Comparison of ENCODE assay signal across 1 cellular context in the genomic region with DNA sequence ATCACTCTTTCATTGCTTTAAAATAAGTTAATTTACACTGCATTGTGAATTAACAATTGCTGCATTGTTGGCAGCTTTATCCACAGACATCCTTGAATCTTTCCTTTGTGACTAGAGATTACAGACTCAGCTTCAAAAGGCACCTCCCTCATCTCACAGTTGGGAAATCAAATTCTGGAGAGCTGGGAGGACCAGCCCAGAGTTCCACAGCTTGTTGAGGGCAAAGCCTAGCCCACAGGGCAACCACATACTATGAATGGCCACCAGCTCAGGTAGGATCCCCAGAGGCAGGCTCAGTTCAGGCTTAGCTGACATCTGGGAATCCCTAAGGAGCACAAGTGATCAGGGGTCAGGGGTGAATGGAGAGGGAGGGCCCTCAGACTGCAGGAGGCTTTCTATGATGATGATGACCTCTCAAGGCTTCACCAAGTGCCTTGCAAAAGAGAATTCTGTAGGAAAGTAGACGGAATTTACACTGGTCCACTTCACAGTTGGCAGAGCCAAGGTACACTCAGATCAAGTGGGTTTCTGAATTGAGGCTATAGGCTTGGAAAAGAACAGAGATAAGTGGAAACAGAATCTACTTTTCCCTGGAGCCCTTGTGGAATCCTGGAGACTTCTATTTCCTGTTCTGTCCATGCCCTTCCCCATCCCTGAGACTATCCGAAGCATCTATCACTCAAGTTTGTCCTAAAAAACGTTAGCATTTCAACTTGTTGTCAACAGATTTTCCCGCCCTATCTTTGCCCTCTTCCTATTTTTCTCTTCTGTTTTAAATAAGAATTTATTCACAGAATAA.
TF ChIP-seq lines count a peak whose summit lies in the region.

No MANE protein-coding gene starts in this region.

TF ChIP-seq in GM12878, 131 proteins besides CTCF, POLR2A, EP300 and RAD21 (continues in another document):
- no peak for TF ChIP-seq CBX5 (IDR thresholded peaks at IDR 0.05; ENCODE audit: low read depth)
- no peak for TF ChIP-seq SPI1 (IDR thresholded peaks at IDR 0.05; ENCODE audit: borderline replicate concordance, insufficient read depth, low read depth, low read length)
- no peak for TF ChIP-seq TAF1 (IDR thresholded peaks at IDR 0.05; ENCODE audit: borderline replicate concordance, low read depth, low read length)
- no peak for TF ChIP-seq ZNF207 (IDR thresholded peaks at IDR 0.05; ENCODE audit: borderline replicate concordance)
- no peak for TF ChIP-seq KDM1A (IDR thresholded peaks at IDR 0.05; ENCODE audit: borderline replicate concordance)
- TF ChIP-seq BCL11A (IDR thresholded peaks at IDR 0.05; ENCODE audit: low read depth, low read length) = no peak
- TF ChIP-seq RB1 (IDR thresholded peaks at IDR 0.05; ENCODE audit: borderline replicate concordance) = no peak
- no peak for TF ChIP-seq CEBPB (IDR thresholded peaks at IDR 0.05; ENCODE audit: borderline replicate concordance in 1 of 2, low read depth in 2 of 2, low read length in 2 of 2)
- peak; percentile 59 for TF ChIP-seq NR2F1 (conservative IDR thresholded peaks at IDR 0.05)
- no peak for TF ChIP-seq JUNB (IDR thresholded peaks at IDR 0.05)
- no peak for TF ChIP-seq SMAD1 (IDR thresholded peaks at IDR 0.05; ENCODE audit: low read depth, partially characterized antibody)
- TF ChIP-seq, protein P1, sequence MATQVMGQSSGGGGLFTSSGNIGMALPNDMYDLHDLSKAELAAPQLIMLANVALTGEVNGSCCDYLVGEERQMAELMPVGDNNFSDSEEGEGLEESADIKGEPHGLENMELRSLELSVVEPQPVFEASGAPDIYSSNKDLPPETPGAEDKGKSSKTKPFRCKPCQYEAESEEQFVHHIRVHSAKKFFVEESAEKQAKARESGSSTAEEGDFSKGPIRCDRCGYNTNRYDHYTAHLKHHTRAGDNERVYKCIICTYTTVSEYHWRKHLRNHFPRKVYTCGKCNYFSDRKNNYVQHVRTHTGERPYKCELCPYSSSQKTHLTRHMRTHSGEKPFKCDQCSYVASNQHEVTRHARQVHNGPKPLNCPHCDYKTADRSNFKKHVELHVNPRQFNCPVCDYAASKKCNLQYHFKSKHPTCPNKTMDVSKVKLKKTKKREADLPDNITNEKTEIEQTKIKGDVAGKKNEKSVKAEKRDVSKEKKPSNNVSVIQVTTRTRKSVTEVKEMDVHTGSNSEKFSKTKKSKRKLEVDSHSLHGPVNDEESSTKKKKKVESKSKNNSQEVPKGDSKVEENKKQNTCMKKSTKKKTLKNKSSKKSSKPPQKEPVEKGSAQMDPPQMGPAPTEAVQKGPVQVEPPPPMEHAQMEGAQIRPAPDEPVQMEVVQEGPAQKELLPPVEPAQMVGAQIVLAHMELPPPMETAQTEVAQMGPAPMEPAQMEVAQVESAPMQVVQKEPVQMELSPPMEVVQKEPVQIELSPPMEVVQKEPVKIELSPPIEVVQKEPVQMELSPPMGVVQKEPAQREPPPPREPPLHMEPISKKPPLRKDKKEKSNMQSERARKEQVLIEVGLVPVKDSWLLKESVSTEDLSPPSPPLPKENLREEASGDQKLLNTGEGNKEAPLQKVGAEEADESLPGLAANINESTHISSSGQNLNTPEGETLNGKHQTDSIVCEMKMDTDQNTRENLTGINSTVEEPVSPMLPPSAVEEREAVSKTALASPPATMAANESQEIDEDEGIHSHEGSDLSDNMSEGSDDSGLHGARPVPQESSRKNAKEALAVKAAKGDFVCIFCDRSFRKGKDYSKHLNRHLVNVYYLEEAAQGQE (IDR thresholded peaks at IDR 0.05; ENCODE audit: low read depth, low read length) = no peak
- TF ChIP-seq BMI1 (IDR thresholded peaks at IDR 0.05; ENCODE audit: borderline replicate concordance) = 0 out of 2 replicates have a peak, but pooled peaks have one; percentile 51
- TF ChIP-seq MTA3 (IDR thresholded peaks at IDR 0.05; ENCODE audit: borderline replicate concordance, low read length) = peak; percentile 56; the same call in 1 of the 2 replicates
- no peak for TF ChIP-seq SMC3 (IDR thresholded peaks at IDR 0.05; ENCODE audit: borderline replicate concordance, low read length)
- no peak for TF ChIP-seq ZNF622 (IDR thresholded peaks at IDR 0.05)
- peak; percentile 52 for TF ChIP-seq POLR2AphosphoS5 (IDR thresholded peaks at IDR 0.05; ENCODE audit: low read length)
- TF ChIP-seq, protein P2, sequence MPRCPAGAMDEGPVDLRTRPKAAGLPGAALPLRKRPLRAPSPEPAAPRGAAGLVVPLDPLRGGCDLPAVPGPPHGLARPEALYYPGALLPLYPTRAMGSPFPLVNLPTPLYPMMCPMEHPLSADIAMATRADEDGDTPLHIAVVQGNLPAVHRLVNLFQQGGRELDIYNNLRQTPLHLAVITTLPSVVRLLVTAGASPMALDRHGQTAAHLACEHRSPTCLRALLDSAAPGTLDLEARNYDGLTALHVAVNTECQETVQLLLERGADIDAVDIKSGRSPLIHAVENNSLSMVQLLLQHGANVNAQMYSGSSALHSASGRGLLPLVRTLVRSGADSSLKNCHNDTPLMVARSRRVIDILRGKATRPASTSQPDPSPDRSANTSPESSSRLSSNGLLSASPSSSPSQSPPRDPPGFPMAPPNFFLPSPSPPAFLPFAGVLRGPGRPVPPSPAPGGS (IDR thresholded peaks at IDR 0.05; ENCODE audit: borderline replicate concordance, insufficient read depth, low read depth, low read length, poor library complexity, severe bottlenecking) = no peak
- TF ChIP-seq BACH1 (IDR thresholded peaks at IDR 0.05; ENCODE audit: borderline replicate concordance) = 0 out of 2 replicates have a peak, but pooled peaks have one; percentile 7
- no peak for TF ChIP-seq PAX8 (IDR thresholded peaks at IDR 0.05)
- TF ChIP-seq IKZF2 (IDR thresholded peaks at IDR 0.05) = peak in 1 of 2 experiments; percentile 42; a peak in 1 of 4 replicates
- peak; percentile 78 for TF ChIP-seq POLR2AphosphoS2 (IDR thresholded peaks at IDR 0.05; ENCODE audit: low read depth, low read length)
- no peak for TF ChIP-seq FOS (IDR thresholded peaks at IDR 0.05; ENCODE audit: borderline replicate concordance, extremely low read depth, insufficient read length)
- TF ChIP-seq NRF1 (conservative IDR thresholded peaks at IDR 0.05; ENCODE audit: low read depth, low read length) = no peak
- peak; percentile 58 for TF ChIP-seq IKZF1 (conservative IDR thresholded peaks at IDR 0.05)
- TF ChIP-seq, protein P3, sequence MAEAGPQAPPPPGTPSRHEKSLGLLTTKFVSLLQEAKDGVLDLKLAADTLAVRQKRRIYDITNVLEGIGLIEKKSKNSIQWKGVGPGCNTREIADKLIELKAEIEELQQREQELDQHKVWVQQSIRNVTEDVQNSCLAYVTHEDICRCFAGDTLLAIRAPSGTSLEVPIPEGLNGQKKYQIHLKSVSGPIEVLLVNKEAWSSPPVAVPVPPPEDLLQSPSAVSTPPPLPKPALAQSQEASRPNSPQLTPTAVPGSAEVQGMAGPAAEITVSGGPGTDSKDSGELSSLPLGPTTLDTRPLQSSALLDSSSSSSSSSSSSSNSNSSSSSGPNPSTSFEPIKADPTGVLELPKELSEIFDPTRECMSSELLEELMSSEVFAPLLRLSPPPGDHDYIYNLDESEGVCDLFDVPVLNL (IDR thresholded peaks at IDR 0.05; ENCODE audit: low read depth, low read length) = no peak
- no peak for TF ChIP-seq ZSCAN29 (IDR thresholded peaks at IDR 0.05)
- no peak for TF ChIP-seq FOXK2 (IDR thresholded peaks at IDR 0.05)
- peak; percentile 52; the same call in 1 of the 2 replicates for TF ChIP-seq RELB (IDR thresholded peaks at IDR 0.05; ENCODE audit: low read depth)
- no peak for TF ChIP-seq IRF4 (IDR thresholded peaks at IDR 0.05; ENCODE audit: low read depth, low read length)
- no peak for TF ChIP-seq MEF2B (IDR thresholded peaks at IDR 0.05; ENCODE audit: partially characterized antibody, poor library complexity, severe bottlenecking)
- TF ChIP-seq, protein P4, sequence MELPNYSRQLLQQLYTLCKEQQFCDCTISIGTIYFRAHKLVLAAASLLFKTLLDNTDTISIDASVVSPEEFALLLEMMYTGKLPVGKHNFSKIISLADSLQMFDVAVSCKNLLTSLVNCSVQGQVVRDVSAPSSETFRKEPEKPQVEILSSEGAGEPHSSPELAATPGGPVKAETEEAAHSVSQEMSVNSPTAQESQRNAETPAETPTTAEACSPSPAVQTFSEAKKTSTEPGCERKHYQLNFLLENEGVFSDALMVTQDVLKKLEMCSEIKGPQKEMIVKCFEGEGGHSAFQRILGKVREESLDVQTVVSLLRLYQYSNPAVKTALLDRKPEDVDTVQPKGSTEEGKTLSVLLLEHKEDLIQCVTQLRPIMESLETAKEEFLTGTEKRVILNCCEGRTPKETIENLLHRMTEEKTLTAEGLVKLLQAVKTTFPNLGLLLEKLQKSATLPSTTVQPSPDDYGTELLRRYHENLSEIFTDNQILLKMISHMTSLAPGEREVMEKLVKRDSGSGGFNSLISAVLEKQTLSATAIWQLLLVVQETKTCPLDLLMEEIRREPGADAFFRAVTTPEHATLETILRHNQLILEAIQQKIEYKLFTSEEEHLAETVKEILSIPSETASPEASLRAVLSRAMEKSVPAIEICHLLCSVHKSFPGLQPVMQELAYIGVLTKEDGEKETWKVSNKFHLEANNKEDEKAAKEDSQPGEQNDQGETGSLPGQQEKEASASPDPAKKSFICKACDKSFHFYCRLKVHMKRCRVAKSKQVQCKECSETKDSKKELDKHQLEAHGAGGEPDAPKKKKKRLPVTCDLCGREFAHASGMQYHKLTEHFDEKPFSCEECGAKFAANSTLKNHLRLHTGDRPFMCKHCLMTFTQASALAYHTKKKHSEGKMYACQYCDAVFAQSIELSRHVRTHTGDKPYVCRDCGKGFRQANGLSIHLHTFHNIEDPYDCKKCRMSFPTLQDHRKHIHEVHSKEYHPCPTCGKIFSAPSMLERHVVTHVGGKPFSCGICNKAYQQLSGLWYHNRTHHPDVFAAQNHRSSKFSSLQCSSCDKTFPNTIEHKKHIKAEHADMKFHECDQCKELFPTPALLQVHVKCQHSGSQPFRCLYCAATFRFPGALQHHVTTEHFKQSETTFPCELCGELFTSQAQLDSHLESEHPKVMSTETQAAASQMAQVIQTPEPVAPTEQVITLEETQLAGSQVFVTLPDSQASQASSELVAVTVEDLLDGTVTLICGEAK (IDR thresholded peaks at IDR 0.05; ENCODE audit: borderline replicate concordance) = no peak
- no peak for TF ChIP-seq GABPA (IDR thresholded peaks at IDR 0.05; ENCODE audit: low read depth)
- TF ChIP-seq, protein P5, sequence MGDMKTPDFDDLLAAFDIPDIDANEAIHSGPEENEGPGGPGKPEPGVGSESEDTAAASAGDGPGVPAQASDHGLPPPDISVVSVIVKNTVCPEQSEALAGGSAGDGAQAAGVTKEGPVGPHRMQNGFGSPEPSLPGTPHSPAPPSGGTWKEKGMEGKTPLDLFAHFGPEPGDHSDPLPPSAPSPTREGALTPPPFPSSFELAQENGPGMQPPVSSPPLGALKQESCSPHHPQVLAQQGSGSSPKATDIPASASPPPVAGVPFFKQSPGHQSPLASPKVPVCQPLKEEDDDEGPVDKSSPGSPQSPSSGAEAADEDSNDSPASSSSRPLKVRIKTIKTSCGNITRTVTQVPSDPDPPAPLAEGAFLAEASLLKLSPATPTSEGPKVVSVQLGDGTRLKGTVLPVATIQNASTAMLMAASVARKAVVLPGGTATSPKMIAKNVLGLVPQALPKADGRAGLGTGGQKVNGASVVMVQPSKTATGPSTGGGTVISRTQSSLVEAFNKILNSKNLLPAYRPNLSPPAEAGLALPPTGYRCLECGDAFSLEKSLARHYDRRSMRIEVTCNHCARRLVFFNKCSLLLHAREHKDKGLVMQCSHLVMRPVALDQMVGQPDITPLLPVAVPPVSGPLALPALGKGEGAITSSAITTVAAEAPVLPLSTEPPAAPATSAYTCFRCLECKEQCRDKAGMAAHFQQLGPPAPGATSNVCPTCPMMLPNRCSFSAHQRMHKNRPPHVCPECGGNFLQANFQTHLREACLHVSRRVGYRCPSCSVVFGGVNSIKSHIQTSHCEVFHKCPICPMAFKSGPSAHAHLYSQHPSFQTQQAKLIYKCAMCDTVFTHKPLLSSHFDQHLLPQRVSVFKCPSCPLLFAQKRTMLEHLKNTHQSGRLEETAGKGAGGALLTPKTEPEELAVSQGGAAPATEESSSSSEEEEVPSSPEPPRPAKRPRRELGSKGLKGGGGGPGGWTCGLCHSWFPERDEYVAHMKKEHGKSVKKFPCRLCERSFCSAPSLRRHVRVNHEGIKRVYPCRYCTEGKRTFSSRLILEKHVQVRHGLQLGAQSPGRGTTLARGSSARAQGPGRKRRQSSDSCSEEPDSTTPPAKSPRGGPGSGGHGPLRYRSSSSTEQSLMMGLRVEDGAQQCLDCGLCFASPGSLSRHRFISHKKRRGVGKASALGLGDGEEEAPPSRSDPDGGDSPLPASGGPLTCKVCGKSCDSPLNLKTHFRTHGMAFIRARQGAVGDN (IDR thresholded peaks at IDR 0.05) = peak; percentile 63
- no peak for TF ChIP-seq NR2C2 (IDR thresholded peaks at IDR 0.05; ENCODE audit: borderline replicate concordance, control insufficient read depth, insufficient read length, low read depth)
- no peak for TF ChIP-seq E4F1 (IDR thresholded peaks at IDR 0.05; ENCODE audit: borderline replicate concordance, partially characterized antibody)
- no peak for TF ChIP-seq SIX5 (IDR thresholded peaks at IDR 0.05; ENCODE audit: low read depth, low read length, severe bottlenecking)
- TF ChIP-seq STAT3 (IDR thresholded peaks at IDR 0.05; ENCODE audit: low read depth, low read length) = no peak
- no peak for TF ChIP-seq EZH2 (IDR thresholded peaks at IDR 0.05; ENCODE audit: borderline replicate concordance, control insufficient read depth, low read depth, low read length)
